8 cellular contexts compared by ENCODE assay signal in genomic region chr7:26200444-26201260, GRCh38.
DNase-seq lines count a peak whose midpoint lies in the region; ATAC-seq lines count a peak whose summit lies in the region.

HNRNPA2B1 (minus strand) TSS chr7:26200746; CDS start chr7:26200577, 169 bp downstream.

- peak; percentile 96 for DNase-seq in NCI-H748 treated with DMSO at 0.1 percent for 48 hours (lab: John Stamatoyannopoulos, UW)
- DNase-seq in activated CD4-positive, alpha-beta T cell treated with anti-CD3 and anti-CD28 coated beads, Interleukin-2, amount 50 U/mL, for 24 hours (ENCODE audit: low read depth in 1 of 2, low spot score in 1 of 2) = peak; percentile 98 to 100
- DNase-seq in dedifferentiated amniotic fluid mesenchymal stem cell (ENCODE audit: extremely low spot score) = peak; percentile 93
- DNase-seq in left kidney (ENCODE audit: low read depth, low spot score) = peak; percentile 99
- DNase-seq in stimulated activated CD4-positive, alpha-beta T cell treated with anti-CD3 and anti-CD28 coated beads, Interleukin-2, amount 100 ng/mL, for 24 hours = peak; percentile 97 to 98

- peaks cover 28 to 44% (median 35%) of the 10 kb centered on the region in 10 experiments for H3K4me1 ChIP-seq in BLaER1 treated with 17β-estradiol and CSF1 and Interleukin-3, amounts not matched to agents 10 nM and 100 nM

- peaks cover 67 to 83% (median 79%) of the 10 kb centered on the region in 11 experiments for H4K20me1 ChIP-seq in BLaER1 treated with 17β-estradiol and CSF1 and Interleukin-3, amounts not matched to agents 10 nM and 100 nM

- H3K27ac ChIP-seq in BLaER1 treated with 17β-estradiol and CSF1 and Interleukin-3, amounts not matched to agents 10 nM and 100 nM = peak within 1 kb of the TSS; percentile 98 to 100 (median 100)

- no peaks in the 10 kb centered on the region for H3K27me3 ChIP-seq in BLaER1 treated with 17β-estradiol and CSF1 and Interleukin-3, amounts not matched to agents 10 nM and 100 nM

- H3K36me3 ChIP-seq in BLaER1 treated with 17β-estradiol and CSF1 and Interleukin-3, amounts not matched to agents 10 nM and 100 nM = peaks cover 32 to 69% (median 56%) of the 10 kb centered on the region in 11 experiments

- peak within 1 kb of the TSS; percentile 98 to 100 (median 99) for H3K9ac ChIP-seq in BLaER1 treated with 17β-estradiol and CSF1 and Interleukin-3, amounts not matched to agents 10 nM and 100 nM

- peak within 1 kb of the TSS; percentile 84 to 98 (median 93) for H3K4me3 ChIP-seq in BLaER1 treated with 17β-estradiol and CSF1 and Interleukin-3, amounts not matched to agents 10 nM and 100 nM

- peak; percentile 63 for ATAC-seq in GM19372 (IDR thresholded peaks at IDR 0.05; ENCODE audit: low read depth, unreplicated experiment)
- peak; percentile 42 for ATAC-seq in HG03558 (IDR thresholded peaks at IDR 0.05; ENCODE audit: extremely low read depth, unreplicated experiment)

- no peaks in the 10 kb centered on the region; a peak in 1 of 22 replicates for H3K9me3 ChIP-seq in BLaER1 treated with 17β-estradiol and CSF1 and Interleukin-3, amounts not matched to agents 10 nM and 100 nM (replicated peaks in 1 of 11)

- H3K4me2 ChIP-seq in BLaER1 treated with 17β-estradiol and CSF1 and Interleukin-3, amounts not matched to agents 10 nM and 100 nM = peak within 1 kb of the TSS; percentile 56 to 98 (median 88); a peak in 21 of 22 replicates

Comparison
In these comparisons a context has a peak if more than half of its experiments do, and no peak if none do; other contexts are left out.
1. Peak in every context shown above with its lines: DNase-seq, ATAC-seq, H3K4me3 ChIP-seq and H3K27ac ChIP-seq.